In the genomic region with DNA sequence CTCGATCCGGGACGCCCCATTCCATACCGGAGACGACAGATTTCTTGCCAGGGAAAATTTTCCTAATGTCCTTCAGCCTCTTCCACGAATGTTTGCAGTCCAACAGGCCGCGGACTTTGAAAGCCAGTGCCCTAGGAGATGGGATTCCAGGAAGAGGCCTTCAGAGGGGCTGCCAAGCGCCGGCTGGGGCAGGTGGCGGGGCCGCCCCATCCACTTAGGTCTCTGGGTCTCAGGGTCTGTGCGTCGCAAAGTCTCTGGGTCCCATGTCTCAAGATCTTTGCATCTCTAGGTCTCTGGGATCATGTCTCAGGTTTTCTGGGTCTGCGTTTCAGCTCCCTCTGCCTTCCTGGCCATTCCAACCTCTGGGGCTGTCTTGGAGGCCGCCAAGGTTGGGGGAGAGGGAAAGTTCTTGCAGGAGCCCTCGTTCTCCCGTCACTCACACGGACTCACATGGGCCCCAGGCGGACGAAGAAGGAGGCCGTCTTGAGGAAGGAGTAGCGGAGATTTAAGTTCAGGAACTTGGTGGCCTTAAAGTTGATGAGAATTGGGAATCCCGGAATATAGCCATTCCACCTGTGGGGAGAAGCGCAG, we compare ENCODE assay signal across 8 cellular contexts. TPM values are rescaled to one million over a fixed set of nuclear protein-coding genes. Genes with fewer than 3 reads are reported as not detected.
DNase-seq lines count a peak whose midpoint lies in the region; ATAC-seq and TF ChIP-seq lines count a peak whose summit lies in the region.

No MANE protein-coding gene starts in this region.

- H4K20me1 ChIP-seq in hepatocyte (ENCODE audit: insufficient read depth, poor library complexity, severe bottlenecking), result no peaks in the 10 kb centered on the region

- TF ChIP-seq CTCF in HEK293 (tag by site-specific recombination; IDR thresholded peaks at IDR 0.05), result no peak
- TF ChIP-seq CTCF in WI38 (IDR thresholded peaks at IDR 0.05; ENCODE audit: low read depth, low read length), result no peak
- TF ChIP-seq CTCF in hepatocyte (IDR thresholded peaks at IDR 0.05; ENCODE audit: poor library complexity), result no peak

- DNase-seq in hepatocyte (ENCODE audit: low spot score), result no peak
- DNase-seq in activated CD4-positive, CD25-positive, alpha-beta regulatory T cell (lab: John Stamatoyannopoulos, UW), result no peak
- no peak for DNase-seq in NCI-H187 (lab: John Stamatoyannopoulos, UW)

- 32% methylated on average over 25 of the region's 25 CpGs for WGBS in hepatocyte (ENCODE audit: low lambda C conversion rate, missing lambda C conversion rate)

- POLR2A ChIA-PET in HEK293 (lab: Yijun Ruan, JAX), result interaction anchor here (1.0 to 1.3 kb wide), 2 partner anchors 39 to 235 kb away, joined by 3 to 7 read pairs; no protein-coding TSS in a partner anchor

- peaks cover 9% of the 10 kb centered on the region for H3K27me3 ChIP-seq in hepatocyte

- CTCF ChIA-PET in HEK293 (lab: Yijun Ruan, JAX), result interaction anchor here (0.6 to 27.3 kb wide), 12 partner anchors 8 to 233 kb away, joined by 3 to 561 read pairs (median 6); partner anchors contain the start of gene ALOX12B

- H3K79me2 ChIP-seq in hepatocyte, result no peaks in the 10 kb centered on the region

- H3K9me2 ChIP-seq in hepatocyte (replicated peaks; ENCODE audit: insufficient read depth), result no peaks in the 10 kb centered on the region

- peaks cover 0 to 5% of the 10 kb centered on the region in 2 experiments; a peak in 1 of 3 replicates for H3K36me3 ChIP-seq in HEK293 (ENCODE audit: control insufficient read depth in 2 of 2, insufficient read depth in 1 of 2, low read length in 2 of 2)
- no peaks in the 10 kb centered on the region for H3K36me3 ChIP-seq in hepatocyte (replicated peaks; ENCODE audit: insufficient read depth, low read depth)

- H3K27ac ChIP-seq in HEK293 (ENCODE audit: extremely low read depth, low read depth, low read length) (peak overlapping the region; percentile 32; the same call in 1 of the 2 replicates), hepatocyte (peak overlapping the region; percentile 10), skin epidermis (peak overlapping the region in 9 of 21 experiments; percentile 5 to 78 (median 48))

- peak overlapping the region; percentile 84 for H2AFZ ChIP-seq in hepatocyte

- ATAC-seq in GM21447 (IDR thresholded peaks at IDR 0.05; ENCODE audit: unreplicated experiment) (no peak), HG02678 (IDR thresholded peaks at IDR 0.05; ENCODE audit: unreplicated experiment) (no peak)

- H3K4me1 ChIP-seq in HEK293 (ENCODE audit: control insufficient read depth, insufficient read depth, low read length) (peaks cover 7% of the 10 kb centered on the region), hepatocyte (ENCODE audit: insufficient read depth) (peaks cover 5% of the 10 kb centered on the region)

- H3K4me3 ChIP-seq in HEK293 (ENCODE audit: low read depth, low read length) (peak overlapping the region; percentile 55), WI38 (ENCODE audit: low read depth, low read length) (peak overlapping the region; percentile 51), hepatocyte (no peak overlapping the region), skin epidermis (peak overlapping the region in 6 of 7 experiments; percentile 13 to 44 (median 38))

- H3K4me2 ChIP-seq in hepatocyte, result peak overlapping the region; percentile 97

- H3K9me3 ChIP-seq in HEK293 (ENCODE audit: control insufficient read depth, insufficient read depth, low read depth, low read length) (no peaks in the 10 kb centered on the region; the same call in 1 of the 2 replicates), hepatocyte (ENCODE audit: low read depth) (no peaks in the 10 kb centered on the region)

TF ChIP-seq in HEK293, 187 proteins besides CTCF, POLR2A, EP300 and RAD21:
- peak; percentile 59 for TF ChIP-seq ZNF341 (tag by site-specific recombination; IDR thresholded peaks at IDR 0.05; ENCODE audit: low read depth)
- TF ChIP-seq IKZF3 (tag by site-specific recombination; IDR thresholded peaks at IDR 0.05), result peak; percentile 43; the same call in 1 of the 2 replicates
- TF ChIP-seq PATZ1 (tag by site-specific recombination; IDR thresholded peaks at IDR 0.05), result 0 out of 2 replicates have a peak, but pooled peaks have one; percentile 15
- TF ChIP-seq ZNF335 (tag by site-specific recombination; conservative IDR thresholded peaks at IDR 0.05), result peak; percentile 79
- TF ChIP-seq KLF16 (tag by site-specific recombination; IDR thresholded peaks at IDR 0.05), result no peak

RNA-seq across cellular contexts. Expression of gene ALOX12B, which starts 7.2 kb away (rescaled TPM):
- 0.52 and 2.0 TPM in 2 replicates for total RNA-seq in hepatocyte
- polyA plus RNA-seq in hepatocyte, result 0.22 and 1.8 TPM in 2 replicates

RNA-seq across cellular contexts. Expression of gene ALOXE3, which starts 38.0 kb away (rescaled TPM):
- total RNA-seq in hepatocyte, result 0.48 and 0.77 TPM in 2 replicates
- polyA plus RNA-seq in hepatocyte, result 1.5 and 2.6 TPM in 2 replicates

RNA-seq across cellular contexts. Expression of gene ALOX15B, which starts 41.4 kb away (rescaled TPM):
- 5.7 and 6.7 TPM in 2 replicates for total RNA-seq in hepatocyte
- 26.0 and 26.1 TPM in 2 replicates for polyA plus RNA-seq in hepatocyte

RNA-seq across cellular contexts. Expression of gene HES7, which starts 43.6 kb away (rescaled TPM):
- total RNA-seq in hepatocyte, result not detected in 2 replicates
- not detected in 2 replicates for polyA plus RNA-seq in hepatocyte
